ENCODE assay signal across 26 cellular contexts in genomic region chr1:245361951-245362350, GRCh38.
"Had no signal": no experiment of that assay in that cellular context is flagged by ENCODE, and none has a peak within 500 bp of the region (broad histone marks: within the 10 kb centered on the region; RNA-seq: fewer than 3 reads in every experiment).

No MANE protein-coding gene starts in this region.

- H3K4me3 ChIP-seq: stomach, suprapubic skin, testis, thoracic aorta, thyroid gland, tibial artery, tibial nerve, transverse colon, upper lobe of left lung, upper lobe of right lung, uterus, vagina had no signal

- H3K27ac ChIP-seq: stomach, suprapubic skin, testis, thoracic aorta, thyroid gland, tibial artery, tibial nerve, transverse colon, upper lobe of left lung, upper lobe of right lung, uterus, vagina had no signal

- H3K9me3 ChIP-seq: stomach, suprapubic skin, testis, thoracic aorta, thyroid gland, tibial artery, tibial nerve, transverse colon, upper lobe of left lung, upper lobe of right lung, uterus, vagina had no signal

- H3K27me3 ChIP-seq: stomach, suprapubic skin, testis, thyroid gland, tibial artery, tibial nerve, transverse colon, upper lobe of left lung, upper lobe of right lung, uterus, vagina had no signal

- ATAC-seq: stimulated activated effector memory CD8-positive, alpha-beta T cell treated with anti-CD3 and anti-CD28 coated beads, Interleukin-12 subunit alpha, Interleukin-12 subunit beta, amount 100 ng/mL, for 72 hours; stimulated activated memory B cell treated with anti-CD40 and anti-IgM and Interleukin-4, amounts not matched to agents 10 μg/mL and 1 μg/mL and 100 μg/mL, for 72 hours; stimulated activated naive B cell treated with anti-CD40 and anti-IgM and Interleukin-4, amounts not matched to agents 10 μg/mL and 1 μg/mL and 100 μg/mL, for 72 hours; stimulated activated naive CD8-positive, alpha-beta T cell treated with anti-CD3 and anti-CD28 coated beads, Interleukin-15, amount 100 ng/mL, for 72 hours; stimulated activated naive CD8-positive, alpha-beta T cell treated with anti-CD3 and anti-CD28 coated beads, Interleukin-15, Interleukin-2, amounts not matched to agents 100 U/mL and 50 U/mL, for 24 hours; upper lobe of right lung had no signal

- H3K4me1 ChIP-seq: stomach, suprapubic skin, testis, tibial artery, tibial nerve, transverse colon, upper lobe of left lung, upper lobe of right lung, uterus, vagina had no signal

- DNase-seq: stimulated activated CD4-positive, alpha-beta T cell treated with anti-CD3 and anti-CD28 coated beads, Interleukin-2, amount 100 ng/mL, for 48 hours; stimulated activated CD4-positive, alpha-beta T cell treated with anti-CD3 and anti-CD28 coated beads, Interleukin-4, amount 100 ng/mL, for 1 hour; stimulated activated CD4-positive, alpha-beta T cell treated with anti-CD3 and anti-CD28 coated beads, Interleukin-4, amount 100 ng/mL, for 24 hours; stimulated activated CD4-positive, alpha-beta T cell treated with anti-CD3 and anti-CD28 coated beads, Interleukin-4, amount 100 ng/mL, for 4 hours; stimulated activated CD8-positive, alpha-beta memory T cell treated with anti-CD3 and anti-CD28 coated beads, Interleukin-4, amount 100 ng/mL, for 48 hours; stimulated activated naive B cell treated with anti-CD40 and anti-IgM and Interleukin-4, amounts not matched to agents 10 μg/mL and 1 μg/mL and 100 μg/mL, for 72 hours; stimulated activated naive CD4-positive, alpha-beta T cell; stimulated activated naive CD4-positive, alpha-beta T cell treated with Interleukin-2 at 50 U/mL for 16 hours; stimulated activated naive CD8-positive, alpha-beta T cell treated with anti-CD3 and anti-CD28 coated beads, Interleukin-15, amount 100 ng/mL, for 72 hours; stimulated activated naive CD8-positive, alpha-beta T cell treated with anti-CD3 and anti-CD28 coated beads, Interleukin-15, Interleukin-2, amounts not matched to agents 100 U/mL and 50 U/mL, for 24 hours; stomach; substantia nigra; testis; thyroid gland; transverse colon; trophoblast cell; upper lobe of left lung; upper lobe of right lung; uterus had no signal

- H3K36me3 ChIP-seq: suprapubic skin, thoracic aorta, thyroid gland, tibial artery, tibial nerve, transverse colon, upper lobe of left lung, upper lobe of right lung, uterus, vagina had no signal
